In genomic region chr9:115462623-115463022, GRCh38 we compare ENCODE assay signal across 24 cellular contexts.
"Had no signal": no experiment of that assay in that cellular context is flagged by ENCODE, and none has a peak within 500 bp of the region (broad histone marks: within the 10 kb centered on the region; RNA-seq: fewer than 3 reads in every experiment).

No MANE protein-coding gene starts in this region.

- FAIRE-seq: endometrium, TTC549 had no signal

- H3K4me1 ChIP-seq: left lung, sigmoid colon had no signal

- H3K36me3 ChIP-seq: heart right ventricle, left lung, sigmoid colon had no signal

- H3K36me3 Mint-ChIP-seq: activated naive CD8-positive, alpha-beta T cell treated with anti-CD3 and anti-CD28 coated beads for 36 hours; immature natural killer cell; T-cell had no signal

- H3K27ac Mint-ChIP-seq: activated B cell treated with CpG ODN at 0.5 μM for 24 hours; activated CD4-positive, alpha-beta T cell treated with anti-CD3 and anti-CD28 coated beads for 36 hours; activated naive CD8-positive, alpha-beta T cell treated with anti-CD3 and anti-CD28 coated beads for 36 hours; immature natural killer cell; naive thymus-derived CD4-positive, alpha-beta T cell; progenitor cell of endocrine pancreas; T-cell; T-helper 2 cell treated with Interferon-gamma antibody and Interleukin-4, amounts not matched to agents 5 μg/mL and 100 μg/mL, for 36 hours had no signal

- H3K27me3 ChIP-seq: heart right ventricle, left lung, sigmoid colon had no signal

- H3K27ac ChIP-seq: heart right ventricle, left lung, sigmoid colon had no signal

- H3K9me3 ChIP-seq: heart right ventricle, left lung, sigmoid colon had no signal

- H3K4me3 ChIP-seq: heart right ventricle, left lung, lung, sigmoid colon had no signal

- DNase-seq: activated B cell treated with CpG ODN at 0.5 μM for 24 hours; activated CD4-positive, alpha-beta T cell treated with anti-CD3 and anti-CD28 coated beads for 36 hours; activated CD4-positive, alpha-beta T cell treated with anti-CD3 and anti-CD28 coated beads, Interleukin-2, amount 50 U/mL, for 48 hours; activated CD8-positive, alpha-beta memory T cell treated with anti-CD3 and anti-CD28 coated beads, Interleukin-2, amount 50 U/mL, for 48 hours; activated naive CD4-positive, alpha-beta T cell treated with Interleukin-2 at 50 U/mL for 16 hours; activated naive CD8-positive, alpha-beta T cell treated with anti-CD3 and anti-CD28 coated beads for 36 hours; activated T-cell treated with anti-CD3 and anti-CD28 coated beads, Interleukin-2, amount 50 U/mL, for 48 hours; amniotic stem cell; cerebellar nuclear complex; heart right ventricle; immature natural killer cell; kidney glomerular epithelial cell; left lung; naive thymus-derived CD4-positive, alpha-beta T cell; retina; sigmoid colon; stimulated activated CD4-positive, alpha-beta T cell treated with anti-CD3 and anti-CD28 coated beads, Interleukin-2, amount 100 ng/mL, for 48 hours; stimulated activated naive CD4-positive, alpha-beta T cell treated with Interleukin-2 at 50 U/mL for 16 hours; T-cell had no signal

- H3K4me1 Mint-ChIP-seq: activated B cell treated with CpG ODN at 0.5 μM for 24 hours; activated CD4-positive, alpha-beta T cell treated with anti-CD3 and anti-CD28 coated beads for 36 hours; activated naive CD8-positive, alpha-beta T cell treated with anti-CD3 and anti-CD28 coated beads for 36 hours; immature natural killer cell; naive thymus-derived CD4-positive, alpha-beta T cell; T-cell had no signal

- ATAC-seq: activated CD4-positive, alpha-beta T cell treated with anti-CD3 and anti-CD28 coated beads for 36 hours; heart right ventricle; left lung; naive thymus-derived CD4-positive, alpha-beta T cell; T-cell had no signal

- H3K9me3 Mint-ChIP-seq: activated B cell treated with CpG ODN at 0.5 μM for 24 hours; activated naive CD8-positive, alpha-beta T cell treated with anti-CD3 and anti-CD28 coated beads for 36 hours; T-helper 2 cell treated with Interferon-gamma antibody and Interleukin-4, amounts not matched to agents 5 μg/mL and 100 μg/mL, for 36 hours had no signal

- H3K4me3 Mint-ChIP-seq: activated B cell treated with CpG ODN at 0.5 μM for 24 hours; activated CD4-positive, alpha-beta T cell treated with anti-CD3 and anti-CD28 coated beads for 36 hours; activated naive CD8-positive, alpha-beta T cell treated with anti-CD3 and anti-CD28 coated beads for 36 hours; immature natural killer cell; naive thymus-derived CD4-positive, alpha-beta T cell; T-cell; T-helper 2 cell treated with Interferon-gamma antibody and Interleukin-4, amounts not matched to agents 5 μg/mL and 100 μg/mL, for 36 hours had no signal
